ENCODE assay signal across 11 cellular contexts in the genomic region with DNA sequence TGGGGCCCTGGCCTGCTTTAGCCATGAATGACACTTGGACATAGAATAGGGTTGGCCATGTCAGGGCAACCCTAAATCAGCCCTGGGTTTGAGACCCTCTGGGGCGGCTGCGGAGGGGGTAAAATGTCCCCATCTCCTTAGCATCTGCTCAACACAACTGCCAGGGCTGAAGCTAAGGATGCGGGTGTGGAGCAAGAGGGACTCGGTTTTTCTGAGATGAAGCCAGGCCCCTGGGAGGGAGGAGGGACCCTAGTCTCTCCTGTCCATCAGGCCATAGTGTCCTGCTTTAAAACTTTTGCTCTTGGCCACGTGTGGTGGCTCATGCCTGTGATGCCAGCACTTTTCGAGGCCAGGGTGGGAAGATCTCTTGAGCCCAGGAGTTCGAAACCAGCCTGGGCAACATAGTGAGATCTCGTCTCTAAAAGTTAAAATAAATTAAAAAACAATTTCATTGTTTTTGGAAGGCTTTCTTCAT. TPM values are rescaled to one million over a fixed set of nuclear protein-coding genes. Genes with fewer than 3 reads are reported as not detected.
A peak's percentile ranks its signal among the peaks of the same experiment; 100 is the strongest.
DNase-seq lines count a peak whose midpoint lies in the region; ATAC-seq, FAIRE-seq and TF ChIP-seq lines count a peak whose summit lies in the region.
"Had no signal": no experiment of that assay in that cellular context is flagged by ENCODE, and none has a peak within 500 bp of the region (broad histone marks: within the 10 kb centered on the region; RNA-seq: fewer than 3 reads in every experiment).

No MANE protein-coding gene starts in this region.

- H3K9me3 ChIP-seq in neuronal stem cell (replicated peaks in 1 of 2; ENCODE audit: control insufficient read depth in 2 of 2, insufficient read depth in 1 of 2, low read depth in 1 of 2, low read length in 2 of 2) (no peaks in the 10 kb centered on the region), upper lobe of left lung (no peaks in the 10 kb centered on the region)

- TF ChIP-seq POLR2A in upper lobe of left lung (IDR thresholded peaks at IDR 0.05) (no peak), H54 (IDR thresholded peaks at IDR 0.05; ENCODE audit: low read depth, low read length) (no peak)

- TF ChIP-seq CTCF in upper lobe of left lung (IDR thresholded peaks at IDR 0.05) = no peak

- no peak overlapping the region for H3K27ac ChIP-seq in neuronal stem cell (replicated peaks; ENCODE audit: low read length)
- H3K27ac ChIP-seq in upper lobe of left lung = peak overlapping the region; percentile 43 to 89 (median 82)

- ATAC-seq in upper lobe of left lung (ENCODE audit: low FRiP score in 2 of 2) = no peak

- H3K27ac Mint-ChIP-seq in dendritic cell treated with granulocyte-macrophage colony-stimulating factor and Interleukin-4, amounts not matched to agents 40 ng/mL and 50 ng/mL, for 4 days = peak overlapping the region; percentile 58

- H3K79me1 ChIP-seq in neuronal stem cell (ENCODE audit: low read depth, low read length) = peaks cover 1% of the 10 kb centered on the region

- no peak overlapping the region for H3K9ac ChIP-seq in neuronal stem cell (ENCODE audit: low read depth, low read length, poor library complexity)

- H3K27me3 ChIP-seq in neuronal stem cell (ENCODE audit: control insufficient read depth in 3 of 3, insufficient read depth in 3 of 3, low read depth in 1 of 3, low read length in 3 of 3) (no peaks in the 10 kb centered on the region), upper lobe of left lung (no peaks in the 10 kb centered on the region)

- no peak overlapping the region for H2BK120ac ChIP-seq in neuronal stem cell (ENCODE audit: low read depth, low read length)

- H3K36me3 Mint-ChIP-seq in dendritic cell treated with granulocyte-macrophage colony-stimulating factor and Interleukin-4, amounts not matched to agents 40 ng/mL and 50 ng/mL, for 4 days (ENCODE audit: low read depth) = peaks cover 11% of the 10 kb centered on the region
- H3K36me3 Mint-ChIP-seq: naive B cell had no signal

- H3K36me3 ChIP-seq in neuronal stem cell (replicated peaks in 1 of 2; ENCODE audit: control insufficient read depth in 2 of 2, insufficient read depth in 2 of 2, low read length in 2 of 2) = peaks cover 0 to 2% of the 10 kb centered on the region in 2 donors
- H3K36me3 ChIP-seq in upper lobe of left lung = peaks cover 0 to 25% (median 21%) of the 10 kb centered on the region in 4 donors

- H3K4me1 Mint-ChIP-seq in dendritic cell treated with granulocyte-macrophage colony-stimulating factor and Interleukin-4, amounts not matched to agents 40 ng/mL and 50 ng/mL, for 4 days (ENCODE audit: low read depth) = peaks cover 24% of the 10 kb centered on the region

- H2AFZ ChIP-seq in neuronal stem cell (ENCODE audit: low read length) = peak overlapping the region; percentile 69

- no peak overlapping the region for H3K4ac ChIP-seq in neuronal stem cell (ENCODE audit: low read length)

- no peak overlapping the region for H3K23ac ChIP-seq in neuronal stem cell (ENCODE audit: low read depth, low read length, poor library complexity)

- no peaks in the 10 kb centered on the region for H3K9me3 Mint-ChIP-seq in dendritic cell treated with granulocyte-macrophage colony-stimulating factor and Interleukin-4, amounts not matched to agents 40 ng/mL and 50 ng/mL, for 4 days
- H3K9me3 Mint-ChIP-seq: H9, naive B cell had no signal

- H2AK5ac ChIP-seq in neuronal stem cell (ENCODE audit: low read depth, low read length) = no peak overlapping the region

- H4K91ac ChIP-seq in neuronal stem cell (ENCODE audit: low read depth, low read length, poor library complexity) = no peak overlapping the region

- TF ChIP-seq EP300 in upper lobe of left lung (IDR thresholded peaks at IDR 0.05) = no peak

- H3K4me1 ChIP-seq in neuronal stem cell (ENCODE audit: control insufficient read depth in 2 of 2, insufficient read depth in 1 of 2, low read depth in 1 of 2, low read length in 2 of 2) = peaks cover 6 to 14% of the 10 kb centered on the region in 2 donors
- H3K4me1 ChIP-seq in upper lobe of left lung = peaks cover 20 to 49% (median 28%) of the 10 kb centered on the region in 4 donors

- H2BK15ac ChIP-seq in neuronal stem cell (ENCODE audit: low read length) = no peak overlapping the region

- H2BK5ac ChIP-seq in neuronal stem cell (ENCODE audit: low read length) = no peak overlapping the region

- no peak overlapping the region for H2BK12ac ChIP-seq in neuronal stem cell (ENCODE audit: low read length)

- H3K4me2 ChIP-seq in neuronal stem cell (ENCODE audit: insufficient read depth, low read length, poor library complexity, severe bottlenecking) = no peak overlapping the region

- intact Hi-C loops in dendritic cell treated with granulocyte-macrophage colony-stimulating factor and Interleukin-4, amounts not matched to agents 40 ng/mL and 50 ng/mL, for 4 days (cut with micrococcal nuclease) = loop anchor here (5.0 kb wide), 1 partner anchor 36 kb away; no protein-coding TSS in a partner anchor

- no peak overlapping the region for H3K18ac ChIP-seq in neuronal stem cell (ENCODE audit: low read length)

- no peak overlapping the region for H3K4me3 Mint-ChIP-seq in dendritic cell treated with granulocyte-macrophage colony-stimulating factor and Interleukin-4, amounts not matched to agents 40 ng/mL and 50 ng/mL, for 4 days

- H3K27me3 Mint-ChIP-seq in dendritic cell treated with granulocyte-macrophage colony-stimulating factor and Interleukin-4, amounts not matched to agents 40 ng/mL and 50 ng/mL, for 4 days = peaks cover 34% of the 10 kb centered on the region

- no peak overlapping the region for H3K14ac ChIP-seq in neuronal stem cell (ENCODE audit: low read length)

- no CpG with 5 or more reads among the region's 8 CpGs for WGBS in neuronal stem cell (ENCODE audit: extremely low coverage in 2 of 2, insufficient read length in 2 of 2, insufficient replicate concordance in 1 of 2), 2 donors
- WGBS in upper lobe of left lung, 2 donors = 77 to 78% methylated on average over 6 to 8 of the region's 8 CpGs

- FAIRE-seq in H54 (lab: Jason Lieb, UNC) = no peak

- H3K4me3 ChIP-seq in neuronal stem cell (ENCODE audit: low read length in 2 of 2) (no peak overlapping the region), upper lobe of left lung (no peak overlapping the region)

- DNase-seq in activated effector memory CD4-positive, alpha-beta T cell treated with anti-CD3 and anti-CD28 coated beads, Interleukin-2, amount 50 U/mL, for 16 hours = peak; percentile 50
- no peak for DNase-seq in activated effector memory CD4-positive, alpha-beta T cell treated with Interleukin-2 at 50 U/mL for 16 hours
- DNase-seq in neuronal stem cell (ENCODE audit: low spot score) = no peak
- no peak for DNase-seq in upper lobe of left lung
- DNase-seq in H54 (ENCODE audit: insufficient read length, low spot score) = no peak
- no peak for DNase-seq in NCI-H345 treated with DMSO at 0.1 percent for 48 hours (lab: John Stamatoyannopoulos, UW; ENCODE audit: unreplicated experiment)
- DNase-seq in HPDE6-E6E7 (ENCODE audit: extremely low spot score) = no peak

- H4K8ac ChIP-seq in neuronal stem cell (ENCODE audit: low read depth, low read length) = no peak overlapping the region

RNA-seq across cellular contexts. Expression of gene C1R, which starts 0.8 kb away (rescaled TPM):
- polyA plus RNA-seq in neuronal stem cell (2013, experiment 1 of 2) = 7.2 TPM
- polyA plus RNA-seq in neuronal stem cell (2013, experiment 2 of 2) = 7.5 TPM
- 100 to 1,000 TPM; 116 to 410 (median 210) TPM for total RNA-seq in upper lobe of left lung

RNA-seq across cellular contexts. Expression of gene C1RL, which starts 16.0 kb away (rescaled TPM):
- polyA plus RNA-seq in neuronal stem cell (2013, experiment 1 of 2) = 22.9 TPM
- polyA plus RNA-seq in neuronal stem cell (2013, experiment 2 of 2) = 21.6 TPM
- total RNA-seq in upper lobe of left lung = 100 to 1,000 TPM in 1 of 6 donors, 10 to 100 TPM in 5; 55.9 to 224 (median 82.7) TPM

RNA-seq across cellular contexts. Expression of gene C1S, which starts 32.5 kb away (rescaled TPM):
- 1.7 TPM for polyA plus RNA-seq in neuronal stem cell (2013, experiment 1 of 2)
- 2.0 TPM for polyA plus RNA-seq in neuronal stem cell (2013, experiment 2 of 2)
- 100 to 1,000 TPM; 146 to 338 (median 208) TPM for total RNA-seq in upper lobe of left lung

RNA-seq across cellular contexts. Expression of gene RBP5, which starts 35.7 kb away (rescaled TPM):
- polyA plus RNA-seq in neuronal stem cell (2013, experiment 1 of 2) = 0.46 TPM
- polyA plus RNA-seq in neuronal stem cell (2013, experiment 2 of 2) = 0.64 TPM
- total RNA-seq in upper lobe of left lung = 1 to 10 TPM in 2 of 6 donors, not detected in 4; 1.8 to 6.9 TPM
- total RNA-seq: A673 had no signal

RNA-seq across cellular contexts. Expression of gene CLSTN3, which starts 37.1 kb away (rescaled TPM):
- polyA plus RNA-seq in neuronal stem cell (2013, experiment 1 of 2) = 26.6 TPM
- polyA plus RNA-seq in neuronal stem cell (2013, experiment 2 of 2) = 26.6 TPM
- total RNA-seq in upper lobe of left lung = 100 to 1,000 TPM in 1 of 6 donors, 10 to 100 TPM in 5; 14.4 to 111 (median 39.0) TPM
